ENCODE assay signal across 8 cellular contexts in the genomic region with DNA sequence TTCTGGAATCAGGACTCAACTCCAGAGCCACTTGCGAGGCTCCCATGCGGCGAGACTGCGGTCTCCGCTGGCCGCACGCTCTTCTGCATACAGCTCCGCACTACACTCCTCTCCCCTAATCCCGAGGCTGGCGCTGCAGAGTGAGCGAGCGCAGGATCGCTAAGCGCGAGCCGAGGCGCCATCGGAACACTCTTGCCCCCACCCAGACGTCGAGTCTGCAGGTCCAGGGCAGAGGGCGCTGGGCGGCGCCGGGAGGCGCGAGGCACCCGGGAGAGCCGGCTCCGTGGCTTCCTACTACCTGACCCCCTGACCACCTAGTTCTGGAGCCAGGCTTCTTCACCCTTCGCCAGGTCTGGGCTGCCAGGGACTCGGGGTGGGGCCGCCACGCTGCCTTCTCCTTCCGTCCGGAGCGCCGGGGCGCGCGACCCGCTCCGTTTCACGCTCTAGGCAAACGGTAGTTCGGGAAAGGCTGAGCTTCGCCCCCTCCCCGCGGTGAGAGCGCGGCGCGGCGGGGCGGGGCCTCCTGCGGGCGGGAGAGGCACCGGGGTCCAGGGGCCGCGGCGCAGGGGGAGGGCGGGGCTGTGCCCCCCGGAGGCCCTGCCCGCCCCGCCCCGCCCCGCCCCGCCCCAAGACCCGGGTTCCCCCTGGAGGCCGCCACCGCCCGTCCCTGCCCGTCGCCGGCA. TPM values are rescaled to one million over a fixed set of nuclear protein-coding genes. Genes with fewer than 3 reads are reported as not detected.
DNase-seq lines count a peak whose midpoint lies in the region; ATAC-seq and TF ChIP-seq lines count a peak whose summit lies in the region.

No MANE protein-coding gene starts in this region.

- peak overlapping the region; percentile 75 for H3K4me3 ChIP-seq in BLaER1
- H3K4me3 ChIP-seq in effector memory CD4-positive, alpha-beta T cell (ENCODE audit: insufficient read depth, low read depth, low read length, poor library complexity, severe bottlenecking): peak overlapping the region; percentile 88
- H3K4me3 ChIP-seq in lung: peak overlapping the region; percentile 58

- H3K36me3 Mint-ChIP-seq in activated CD4-positive, alpha-beta memory T cell treated with anti-CD3 and anti-CD28 coated beads for 36 hours: peaks cover 2% of the 10 kb centered on the region

- H3K36me3 ChIP-seq in BLaER1: no peaks in the 10 kb centered on the region
- H3K36me3 ChIP-seq in effector memory CD4-positive, alpha-beta T cell (ENCODE audit: control insufficient read depth, insufficient read depth, low read length): no peaks in the 10 kb centered on the region
- H3K36me3 ChIP-seq in lung (ENCODE audit: control insufficient read depth in 2 of 2, insufficient read depth in 2 of 2, low read length in 2 of 2): no peaks in the 10 kb centered on the region

- H4K20me1 ChIP-seq in BLaER1: no peaks in the 10 kb centered on the region

- H3K27me3 Mint-ChIP-seq in activated CD4-positive, alpha-beta memory T cell treated with anti-CD3 and anti-CD28 coated beads for 36 hours: peaks cover 8% of the 10 kb centered on the region

- WGBS in lung, 2 donors: 0% methylated on average over 35 to 74 of the region's 74 CpGs

- peaks cover 33% of the 10 kb centered on the region for H3K4me1 ChIP-seq in BLaER1
- peaks cover 22% of the 10 kb centered on the region for H3K4me1 ChIP-seq in effector memory CD4-positive, alpha-beta T cell (ENCODE audit: control insufficient read depth, insufficient read depth, low read length, poor library complexity, severe bottlenecking)
- peaks cover 0 to 3% of the 10 kb centered on the region in 2 donors for H3K4me1 ChIP-seq in lung (ENCODE audit: control insufficient read depth in 2 of 2, insufficient read depth in 2 of 2, low read length in 2 of 2)

- peak; percentile 51 for TF ChIP-seq POLR2A in GM19193 (IDR thresholded peaks at IDR 0.05; ENCODE audit: extremely low read depth, insufficient read depth, insufficient read length)

- H3K9ac ChIP-seq in BLaER1: peak overlapping the region; percentile 79

- H3K4me1 Mint-ChIP-seq in activated CD4-positive, alpha-beta memory T cell treated with anti-CD3 and anti-CD28 coated beads for 36 hours (ENCODE audit: low read depth): peaks cover 30% of the 10 kb centered on the region

- CTCF ChIA-PET in activated CD4-positive, alpha-beta memory T cell treated with anti-CD3 and anti-CD28 coated beads for 36 hours (lab: Charles Lee): interaction anchor here (0.8 to 1.4 kb wide), 5 partner anchors 42 to 97 kb away, joined by 3 to 8 read pairs (median 5); partner anchors contain the start of gene PSMG4

- H3K4me2 ChIP-seq in BLaER1: peak overlapping the region; percentile 84

- POLR2A ChIA-PET in activated CD4-positive, alpha-beta memory T cell treated with anti-CD3 and anti-CD28 coated beads for 36 hours (lab: Charles Lee): interaction anchor here (0.9 to 1.3 kb wide), 2 partner anchors 46 to 90 kb away, joined by 4 to 10 read pairs; no protein-coding TSS in a partner anchor

- H3K27me3 ChIP-seq in BLaER1: peaks cover 3% of the 10 kb centered on the region; the same call in 1 of the 2 replicates
- H3K27me3 ChIP-seq in effector memory CD4-positive, alpha-beta T cell (replicated peaks; ENCODE audit: control insufficient read depth, insufficient read depth, low read length, poor library complexity, severe bottlenecking): no peaks in the 10 kb centered on the region
- H3K27me3 ChIP-seq in lung (ENCODE audit: control insufficient read depth, insufficient read depth): no peaks in the 10 kb centered on the region

- ATAC-seq in HG03280 (IDR thresholded peaks at IDR 0.05; ENCODE audit: unreplicated experiment) (peak; percentile 50), lung (ENCODE audit: insufficient read depth, low FRiP score) (peak; percentile 75)

- intact Hi-C loops in activated CD4-positive, alpha-beta memory T cell treated with anti-CD3 and anti-CD28 coated beads for 36 hours (cut with micrococcal nuclease): loop anchor here (2.0 kb wide), 3 partner anchors 14 to 66 kb away; no protein-coding TSS in a partner anchor

- TF ChIP-seq CTCF in lung (IDR thresholded peaks at IDR 0.05; ENCODE audit: control extremely low read depth, extremely low read depth): no peak

- H3K4me3 Mint-ChIP-seq in activated CD4-positive, alpha-beta memory T cell treated with anti-CD3 and anti-CD28 coated beads for 36 hours: peak overlapping the region; percentile 77

- DNase-seq in NCI-H748 treated with DMSO at 0.1 percent for 48 hours (lab: John Stamatoyannopoulos, UW) (peak; percentile 90), lung (ENCODE audit: low spot score) (peak; percentile 61)
- peak; percentile 70 for DNase-seq in activated CD4-positive, alpha-beta memory T cell treated with anti-CD3 and anti-CD28 coated beads for 36 hours
- DNase-seq in effector memory CD4-positive, alpha-beta T cell: peak; percentile 58 to 65 (median 59)
- peak; percentile 23 to 42 for DNase-seq in stimulated activated CD8-positive, alpha-beta memory T cell treated with anti-CD3 and anti-CD28 coated beads, Interleukin-15, amount 100 ng/mL, for 4 hours (ENCODE audit: low read depth in 2 of 2)

- H3K9me3 ChIP-seq in BLaER1: no peaks in the 10 kb centered on the region
- no peaks in the 10 kb centered on the region for H3K9me3 ChIP-seq in effector memory CD4-positive, alpha-beta T cell (ENCODE audit: control insufficient read depth, low read length)
- no peaks in the 10 kb centered on the region for H3K9me3 ChIP-seq in lung (ENCODE audit: control insufficient read depth in 2 of 2, insufficient read depth in 1 of 2, low read length in 1 of 2)

- peak overlapping the region; percentile 69 for H3K27ac ChIP-seq in BLaER1
- H3K27ac ChIP-seq in effector memory CD4-positive, alpha-beta T cell (ENCODE audit: insufficient read depth, low read length, poor library complexity, severe bottlenecking): peak overlapping the region; percentile 67
- H3K27ac ChIP-seq in lung (ENCODE audit: low read depth in 1 of 2, low read length in 1 of 2): peak overlapping the region; percentile 91 to 92

- H3K27ac Mint-ChIP-seq in activated CD4-positive, alpha-beta memory T cell treated with anti-CD3 and anti-CD28 coated beads for 36 hours: no peak overlapping the region

- peaks cover 9% of the 10 kb centered on the region for H3K9me3 Mint-ChIP-seq in activated CD4-positive, alpha-beta memory T cell treated with anti-CD3 and anti-CD28 coated beads for 36 hours

RNA-seq across cellular contexts. Expression of gene TUBB2A, which starts 5.4 kb away (rescaled TPM):
- total RNA-seq in activated CD4-positive, alpha-beta memory T cell treated with anti-CD3 and anti-CD28 coated beads for 36 hours: 1 to 10 TPM; 4.2 to 4.6 TPM
- total RNA-seq in lung: 10 to 100 TPM; 19.7 to 53.5 TPM
- 10 to 100 TPM; 10.8 to 40.6 TPM for polyA plus RNA-seq in lung

RNA-seq across cellular contexts. Expression of gene BPHL, which starts 44.2 kb away (rescaled TPM):
- total RNA-seq in activated CD4-positive, alpha-beta memory T cell treated with anti-CD3 and anti-CD28 coated beads for 36 hours: 10 to 100 TPM; 10.1 to 11.4 TPM
- 10 to 100 TPM; 14.2 to 14.9 TPM for total RNA-seq in lung
- 10 to 100 TPM in 1 of 2 donors, 1 to 10 TPM in 1; 6.0 to 11.7 TPM for polyA plus RNA-seq in lung

Comparison
In these comparisons a context has a peak if more than half of its experiments do, and no peak if none do; other contexts are left out.
1. Peak in every context shown above with its lines: DNase-seq, ATAC-seq, H3K4me3 ChIP-seq and H3K27ac ChIP-seq.
2. DNase-seq: peak in every context shown above with its lines; median percentile 90 in NCI-H748 treated with DMSO at 0.1 percent for 48 hours; 70 in activated CD4-positive, alpha-beta memory T cell treated with anti-CD3 and anti-CD28 coated beads for 36 hours; 61 in lung; 59 in effector memory CD4-positive, alpha-beta T cell; 32 in stimulated activated CD8-positive, alpha-beta memory T cell treated with anti-CD3 and anti-CD28 coated beads, Interleukin-15, amount 100 ng/mL, for 4 hours.